In genomic region chr3:38084019-38084968, GRCh38 we compare ENCODE assay signal across 10 cellular contexts. TPM values are rescaled to one million over a fixed set of nuclear protein-coding genes. Genes with fewer than 3 reads are reported as not detected.
DNase-seq lines count a peak whose midpoint lies in the region; ATAC-seq and TF ChIP-seq lines count a peak whose summit lies in the region.
"Had no signal": no experiment of that assay in that cellular context is flagged by ENCODE, and none has a peak within 500 bp of the region (broad histone marks: within the 10 kb centered on the region; RNA-seq: fewer than 3 reads in every experiment).

No MANE protein-coding gene starts in this region.

- intact Hi-C loops in colonic mucosa (cut with DNase I) = no loop called here

- H3K4me1 ChIP-seq in gastroesophageal sphincter (no peaks in the 10 kb centered on the region), subcutaneous abdominal adipose tissue (ENCODE audit: control insufficient read depth in 5 of 5, insufficient read depth in 5 of 5, low read length in 5 of 5) (peaks cover 0 to 24% (median 19%) of the 10 kb centered on the region in 5 donors), colonic mucosa (no peaks in the 10 kb centered on the region)

- TF ChIP-seq CTCF in gastroesophageal sphincter (IDR thresholded peaks at IDR 0.05) (no peak), colonic mucosa (IDR thresholded peaks at IDR 0.05) (no peak)

- no peak overlapping the region for H3K4me3 Mint-ChIP-seq in activated T-cell treated with anti-CD3 and anti-CD28 coated beads, Interleukin-2, amount 50 U/mL, for 4 hours

- TF ChIP-seq EP300 in gastroesophageal sphincter (IDR thresholded peaks at IDR 0.05) = no peak

- no peaks in the 10 kb centered on the region for H3K4me1 Mint-ChIP-seq in activated T-cell treated with anti-CD3 and anti-CD28 coated beads, Interleukin-2, amount 50 U/mL, for 4 hours (ENCODE audit: low read depth)

- peak; percentile 18 to 74 for ATAC-seq in activated T-cell treated with anti-CD3 and anti-CD28 coated beads, Interleukin-2, amount 50 U/mL, for 4 hours
- ATAC-seq in gastroesophageal sphincter (peak; percentile 53), HG03565 (IDR thresholded peaks at IDR 0.05; ENCODE audit: unreplicated experiment) (no peak)

- H3K4me3 ChIP-seq in gastroesophageal sphincter (no peak overlapping the region), subcutaneous abdominal adipose tissue (ENCODE audit: low read depth in 1 of 5, low read length in 5 of 5) (peak overlapping the region in 1 of 5 donors; percentile 44), colonic mucosa (no peak overlapping the region)
- H3K4me3 ChIP-seq: BLaER1 had no signal

- 81 to 86% methylated on average over 10 to 13 of the region's 14 CpGs for WGBS in gastroesophageal sphincter (ENCODE audit: low coverage in 1 of 2), 2 donors

- H3K36me3 Mint-ChIP-seq in activated T-cell treated with anti-CD3 and anti-CD28 coated beads, Interleukin-2, amount 50 U/mL, for 4 hours (ENCODE audit: insufficient read depth) = peaks cover 2% of the 10 kb centered on the region

- TF ChIP-seq POLR2A in gastroesophageal sphincter (IDR thresholded peaks at IDR 0.05) = no peak

- no peaks in the 10 kb centered on the region for H3K27me3 Mint-ChIP-seq in activated T-cell treated with anti-CD3 and anti-CD28 coated beads, Interleukin-2, amount 50 U/mL, for 4 hours (ENCODE audit: low read depth)

- H3K27me3 ChIP-seq in gastroesophageal sphincter (no peaks in the 10 kb centered on the region), subcutaneous abdominal adipose tissue (ENCODE audit: control insufficient read depth in 5 of 5, insufficient read depth in 4 of 5, low read length in 5 of 5) (no peaks in the 10 kb centered on the region), colonic mucosa (no peaks in the 10 kb centered on the region)
- H3K27me3 ChIP-seq: BLaER1 had no signal

- no peak for DNase-seq in activated T-cell treated with anti-CD3 and anti-CD28 coated beads, Interleukin-2, amount 50 U/mL, for 4 hours
- DNase-seq in activated T-cell treated with anti-CD3 and anti-CD28 coated beads for 4 hours (no peak), T-helper 9 cell (peak; percentile 16), colonic mucosa (no peak)
- DNase-seq in NK-92 treated with Interleukin-12 subunit alpha and Interleukin-12 subunit beta, amount 100 ng/mL, for 24 hours (lab: John Stamatoyannopoulos, UW) = no peak
- DNase-seq: occipital lobe had no signal

- H3K9me3 Mint-ChIP-seq in activated T-cell treated with anti-CD3 and anti-CD28 coated beads, Interleukin-2, amount 50 U/mL, for 4 hours = peaks cover 11% of the 10 kb centered on the region

- H3K9me3 ChIP-seq in gastroesophageal sphincter = peaks cover 0 to 30% (median 0%) of the 10 kb centered on the region in 3 donors
- peaks cover 0 to 7% (median 6%) of the 10 kb centered on the region in 5 donors for H3K9me3 ChIP-seq in subcutaneous abdominal adipose tissue (ENCODE audit: control insufficient read depth in 5 of 5, low read length in 5 of 5)
- H3K9me3 ChIP-seq in colonic mucosa = no peaks in the 10 kb centered on the region

- H3K9ac ChIP-seq in subcutaneous abdominal adipose tissue (ENCODE audit: low read length in 5 of 5) (no peak overlapping the region), colonic mucosa (ENCODE audit: low read depth in 2 of 2, low read length in 2 of 2) (no peak overlapping the region)
- H3K9ac ChIP-seq: BLaER1 had no signal

- H3K36me3 ChIP-seq in gastroesophageal sphincter (no peaks in the 10 kb centered on the region), subcutaneous abdominal adipose tissue (ENCODE audit: control insufficient read depth in 5 of 5, insufficient read depth in 5 of 5, low read length in 5 of 5) (no peaks in the 10 kb centered on the region), colonic mucosa (no peaks in the 10 kb centered on the region)
- H3K36me3 ChIP-seq: BLaER1 had no signal

- H3K27ac ChIP-seq in gastroesophageal sphincter (no peak overlapping the region), subcutaneous abdominal adipose tissue (ENCODE audit: low read depth, low read length) (peak overlapping the region; percentile 66), colonic mucosa (no peak overlapping the region)
- H3K27ac ChIP-seq: BLaER1 had no signal

RNA-seq across cellular contexts. Expression of gene DLEC1, which starts 45.3 kb away (rescaled TPM):
- total RNA-seq in activated T-cell treated with anti-CD3 and anti-CD28 coated beads, Interleukin-2, amount 50 U/mL, for 4 hours = under 1 TPM; 0.05 to 0.16 (median 0.08) TPM
- total RNA-seq in gastroesophageal sphincter (under 1 TPM; 0.07 to 0.78 (median 0.16) TPM), colonic mucosa (under 1 TPM; 0.52 to 0.56 TPM)

RNA-seq across cellular contexts. Expression of gene ACAA1, which starts 52.6 kb away (rescaled TPM):
- 10 to 100 TPM; 49.6 to 62.0 (median 60.0) TPM for total RNA-seq in activated T-cell treated with anti-CD3 and anti-CD28 coated beads, Interleukin-2, amount 50 U/mL, for 4 hours
- 10 to 100 TPM; 28.3 to 46.6 (median 41.2) TPM for total RNA-seq in gastroesophageal sphincter
- 100 to 1,000 TPM; 135 to 167 TPM for total RNA-seq in colonic mucosa

RNA-seq across cellular contexts. Expression of gene MYD88, which starts 54.2 kb away (rescaled TPM):
- 10 to 100 TPM; 35.7 to 45.1 (median 37.7) TPM for total RNA-seq in activated T-cell treated with anti-CD3 and anti-CD28 coated beads, Interleukin-2, amount 50 U/mL, for 4 hours
- 10 to 100 TPM; 18.5 to 36.8 (median 29.6) TPM for total RNA-seq in gastroesophageal sphincter
- total RNA-seq in colonic mucosa = 10 to 100 TPM; 69.5 to 70.4 TPM

RNA-seq across cellular contexts. Expression of gene PLCD1, which starts 54.9 kb away (rescaled TPM):
- 1 to 10 TPM; 1.8 to 3.4 (median 1.9) TPM for total RNA-seq in activated T-cell treated with anti-CD3 and anti-CD28 coated beads, Interleukin-2, amount 50 U/mL, for 4 hours
- total RNA-seq in gastroesophageal sphincter (10 to 100 TPM; 25.4 to 29.8 (median 27.1) TPM), colonic mucosa (10 to 100 TPM; 46.8 to 70.0 TPM)
